In genomic region chr17:60481604-60482003, GRCh38 we compare ENCODE assay signal across 30 cellular contexts. TPM values are rescaled to one million over a fixed set of nuclear protein-coding genes. Genes with fewer than 3 reads are reported as not detected.
DNase-seq lines count a peak whose midpoint lies in the region; ATAC-seq, FAIRE-seq and TF ChIP-seq lines count a peak whose summit lies in the region.
"Had no signal": no experiment of that assay in that cellular context is flagged by ENCODE, and none has a peak within 500 bp of the region (broad histone marks: within the 10 kb centered on the region; RNA-seq: fewer than 3 reads in every experiment).

No MANE protein-coding gene starts in this region.

- H3K27ac Mint-ChIP-seq in activated CD8-positive, alpha-beta memory T cell treated with anti-CD3 and anti-CD28 coated beads, Interleukin-2, amount 10 ng/mL, durations not matched to agents 7 days and 5 days = no peak overlapping the region
- H3K27ac Mint-ChIP-seq: B cell, CD14-positive monocyte, GM23338 had no signal

- H3K4me3 Mint-ChIP-seq in activated CD8-positive, alpha-beta memory T cell treated with anti-CD3 and anti-CD28 coated beads, Interleukin-2, amount 10 ng/mL, durations not matched to agents 7 days and 5 days = no peak overlapping the region
- H3K4me3 Mint-ChIP-seq: B cell, CD14-positive monocyte, GM23338 had no signal

- peaks cover 13% of the 10 kb centered on the region for H3K36me3 Mint-ChIP-seq in activated CD8-positive, alpha-beta memory T cell treated with anti-CD3 and anti-CD28 coated beads, Interleukin-2, amount 10 ng/mL, durations not matched to agents 7 days and 5 days

- TF ChIP-seq POLR2A in H54 (IDR thresholded peaks at IDR 0.05; ENCODE audit: low read depth, low read length) = no peak

- H3K4me1 Mint-ChIP-seq in activated CD8-positive, alpha-beta memory T cell treated with anti-CD3 and anti-CD28 coated beads, Interleukin-2, amount 10 ng/mL, durations not matched to agents 7 days and 5 days = no peaks in the 10 kb centered on the region
- H3K4me1 Mint-ChIP-seq: B cell, CD14-positive monocyte, GM23338 had no signal

- peaks cover 3% of the 10 kb centered on the region for H3K9me3 Mint-ChIP-seq in activated CD8-positive, alpha-beta memory T cell treated with anti-CD3 and anti-CD28 coated beads, Interleukin-2, amount 10 ng/mL, durations not matched to agents 7 days and 5 days (ENCODE audit: low read depth)

- no peak for DNase-seq in H54 (ENCODE audit: insufficient read length, low spot score)
- peak; percentile 48 for DNase-seq in epidermal melanocyte (ENCODE audit: insufficient read length, low spot score)
- peak; percentile 76 for DNase-seq in midbrain (lab: John Stamatoyannopoulos, UW)
- DNase-seq in substantia nigra (lab: John Stamatoyannopoulos, UW) = peak in 8 of 49 donors; percentile 3 to 67 (median 8)
- DNase-seq in SW480 (ENCODE audit: low spot score) = no peak
- DNase-seq in NCI-H1417 (lab: John Stamatoyannopoulos, UW) = no peak
- no peak for DNase-seq in activated CD8-positive, alpha-beta memory T cell treated with anti-CD3 and anti-CD28 coated beads, Interleukin-2, amount 10 ng/mL, durations not matched to agents 7 days and 5 days
- no peak for DNase-seq in NCI-H146 (lab: John Stamatoyannopoulos, UW)
- DNase-seq: DMS53, GDM1, HCEC 1CT, MG63, NCI-H1417 treated with DMSO at 0.1 percent for 48 hours, NCI-H187 treated with DMSO at 0.1 percent for 48 hours, NCI-H2107, NCI-H446 treated with DMSO at 0.1 percent for 48 hours, NCI-H526 treated with DMSO at 0.1 percent for 48 hours, OCI-M1 had no signal

- CTCF ChIA-PET in activated CD8-positive, alpha-beta memory T cell treated with anti-CD3 and anti-CD28 coated beads, Interleukin-2, amount 10 ng/mL, durations not matched to agents 7 days and 5 days (lab: Charles Lee) = no interaction called here

- FAIRE-seq in H54 (lab: Jason Lieb, UNC) = peak; percentile 43
- FAIRE-seq: A204.1, D721Med, HepG2, K562, RCC 7860 had no signal

- H3K27me3 Mint-ChIP-seq in activated CD8-positive, alpha-beta memory T cell treated with anti-CD3 and anti-CD28 coated beads, Interleukin-2, amount 10 ng/mL, durations not matched to agents 7 days and 5 days = no peaks in the 10 kb centered on the region
- H3K27me3 Mint-ChIP-seq: B cell had no signal

- H3K27ac ChIP-seq in substantia nigra (ENCODE audit: low read depth, low read length, poor library complexity, severe bottlenecking) = peak overlapping the region; percentile 81
- H3K27ac ChIP-seq: HL-60 had no signal

- no peak for ATAC-seq in activated CD8-positive, alpha-beta memory T cell treated with anti-CD3 and anti-CD28 coated beads, Interleukin-2, amount 10 ng/mL, durations not matched to agents 7 days and 5 days
- ATAC-seq: HepG2, K562, Right ventricle myocardium inferior had no signal

RNA-seq across cellular contexts. Expression of gene APPBP2, which starts 44.4 kb away (rescaled TPM):
- total RNA-seq in activated CD8-positive, alpha-beta memory T cell treated with anti-CD3 and anti-CD28 coated beads, Interleukin-2, amount 10 ng/mL, durations not matched to agents 7 days and 5 days = 10 to 100 TPM; 25.9 to 31.8 TPM

RNA-seq across cellular contexts. Expression of gene CHCT1, which starts 59.3 kb away (rescaled TPM):
- not detected for total RNA-seq in activated CD8-positive, alpha-beta memory T cell treated with anti-CD3 and anti-CD28 coated beads, Interleukin-2, amount 10 ng/mL, durations not matched to agents 7 days and 5 days
- total RNA-seq: B cell, GM23338, HepG2, HT-29, K562, LHCN-M2, Right ventricle myocardium inferior had no signal

Comparison
In these comparisons a context has a peak if more than half of its experiments do, and no peak if none do; other contexts are left out.
1. DNase-seq: peak in epidermal melanocyte (single experiment) and midbrain (single experiment); none in H54 (single experiment), SW480 (single experiment), NCI-H1417 (0 of 3), activated CD8-positive, alpha-beta memory T cell treated with anti-CD3 and anti-CD28 coated beads, Interleukin-2, amount 10 ng/mL, durations not matched to agents 7 days and 5 days (single experiment) and NCI-H146 (single experiment).